ENCODE assay signal across 1 cellular context in genomic region chr3:197298341-197298857, GRCh38.
TF ChIP-seq lines count a peak whose summit lies in the region.

DLG1 (minus strand) TSS chr3:197298612; CDS start chr3:197297204, 1,408 bp downstream.

TF ChIP-seq in WTC11, 78 proteins besides CTCF, POLR2A, EP300 and RAD21 (continued from another document):
- TF ChIP-seq ZNF121 (CRISPR knock-in tag; IDR thresholded peaks at IDR 0.05) (no peak), ZNF423 (CRISPR knock-in tag; IDR thresholded peaks at IDR 0.05) (peak; percentile 23; the same call in 1 of the 2 replicates), TCF7 (CRISPR knock-in tag; IDR thresholded peaks at IDR 0.05; ENCODE audit: low read depth) (no peak), MAX (CRISPR knock-in tag; IDR thresholded peaks at IDR 0.05) (peak; percentile 6; the same call in 1 of the 2 replicates)
